ENCODE assay signal across 9 cellular contexts in genomic region chr17:57915532-57915931, GRCh38. TPM values are rescaled to one million over a fixed set of nuclear protein-coding genes. Genes with fewer than 3 reads are reported as not detected.
DNase-seq lines count a peak whose midpoint lies in the region; ATAC-seq and TF ChIP-seq lines count a peak whose summit lies in the region.
"Had no signal": no experiment of that assay in that cellular context is flagged by ENCODE, and none has a peak within 500 bp of the region (broad histone marks: within the 10 kb centered on the region; RNA-seq: fewer than 3 reads in every experiment).

No MANE protein-coding gene starts in this region.

- no peak overlapping the region for H3K4me3 ChIP-seq in esophagus muscularis mucosa
- no peak overlapping the region for H3K4me3 ChIP-seq in muscle layer of duodenum (ENCODE audit: low read depth in 1 of 2, low read length in 2 of 2)
- H3K4me3 ChIP-seq in upper lobe of right lung, result no peak overlapping the region
- H3K4me3 ChIP-seq in brain microvascular endothelial cell (ENCODE audit: low read depth, low read length), result no peak overlapping the region

- TF ChIP-seq POLR2A in esophagus muscularis mucosa (IDR thresholded peaks at IDR 0.05; ENCODE audit: low read depth), result no peak

- in situ Hi-C loops in brain microvascular endothelial cell (cut with HindIII; ENCODE audit: low pct_ligation_motif_present, low sequenced_read_pairs), result no loop called here

- H3K36me3 ChIP-seq in esophagus muscularis mucosa (no peaks in the 10 kb centered on the region), muscle layer of duodenum (ENCODE audit: control insufficient read depth in 1 of 2, insufficient read depth in 2 of 2, low read length in 2 of 2) (no peaks in the 10 kb centered on the region), upper lobe of right lung (no peaks in the 10 kb centered on the region), brain microvascular endothelial cell (replicated peaks) (no peaks in the 10 kb centered on the region)

- 28% methylated on average over 9 of the region's 10 CpGs for WGBS in esophagus muscularis mucosa

- TF ChIP-seq CTCF in esophagus muscularis mucosa (IDR thresholded peaks at IDR 0.05), result no peak
- no peak for TF ChIP-seq CTCF in upper lobe of right lung (IDR thresholded peaks at IDR 0.05)
- no peak for TF ChIP-seq CTCF in brain microvascular endothelial cell (IDR thresholded peaks at IDR 0.05; ENCODE audit: low read depth, low read length, missing control alignments)

- peak overlapping the region; percentile 98 to 100 (median 100) for H3K27ac ChIP-seq in esophagus muscularis mucosa (replicated peaks in 1 of 4)
- peak overlapping the region; percentile 47 for H3K27ac ChIP-seq in muscle layer of duodenum (ENCODE audit: low read length)
- H3K27ac ChIP-seq in upper lobe of right lung, result no peak overlapping the region
- no peak overlapping the region for H3K27ac ChIP-seq in brain microvascular endothelial cell

- H3K27me3 ChIP-seq in esophagus muscularis mucosa (no peaks in the 10 kb centered on the region), muscle layer of duodenum (ENCODE audit: low read depth, low read length) (no peaks in the 10 kb centered on the region), upper lobe of right lung (no peaks in the 10 kb centered on the region), brain microvascular endothelial cell (replicated peaks) (no peaks in the 10 kb centered on the region)

- peaks cover 72 to 100% (median 99%) of the 10 kb centered on the region in 4 donors for H3K4me1 ChIP-seq in esophagus muscularis mucosa
- peaks cover 50 to 77% of the 10 kb centered on the region in 2 donors for H3K4me1 ChIP-seq in muscle layer of duodenum (ENCODE audit: control insufficient read depth in 1 of 2, insufficient read depth in 2 of 2, low read length in 2 of 2)
- peaks cover 45% of the 10 kb centered on the region for H3K4me1 ChIP-seq in upper lobe of right lung

- intact Hi-C loops in esophagus muscularis mucosa (cut with DNase I) (no loop called here), upper lobe of right lung (cut with DNase I) (no loop called here)

- H3K9me3 ChIP-seq in esophagus muscularis mucosa (no peaks in the 10 kb centered on the region), muscle layer of duodenum (ENCODE audit: control insufficient read depth in 1 of 2, low read length in 2 of 2) (no peaks in the 10 kb centered on the region), upper lobe of right lung (no peaks in the 10 kb centered on the region)

- DNase-seq in NCI-H1092 treated with DMSO at 0.1 percent for 48 hours (lab: John Stamatoyannopoulos, UW), result peak; percentile 43
- DNase-seq in NCI-H1092 (lab: John Stamatoyannopoulos, UW), result no peak
- no peak for DNase-seq in esophagus muscularis mucosa (ENCODE audit: extremely low spot score)
- no peak for DNase-seq in upper lobe of right lung
- no peak for DNase-seq in ecto neural progenitor cell (ENCODE audit: low spot score)
- DNase-seq in brain microvascular endothelial cell, result no peak
- DNase-seq: naive B cell had no signal

- ATAC-seq in upper lobe of right lung, result peak; percentile 27
- ATAC-seq in GM19023 (IDR thresholded peaks at IDR 0.05; ENCODE audit: unreplicated experiment), result no peak

- no peak for TF ChIP-seq EP300 in esophagus muscularis mucosa (IDR thresholded peaks at IDR 0.05)

RNA-seq across cellular contexts. Expression of gene CUEDC1, which starts 39.7 kb away (rescaled TPM):
- 10 to 100 TPM; 30.3 to 72.2 (median 51.2) TPM for total RNA-seq in esophagus muscularis mucosa
- total RNA-seq in upper lobe of right lung, result 41.9 TPM

Comparison
In these comparisons a context has a peak if more than half of its experiments do, and no peak if none do; other contexts are left out.
1. H3K27ac ChIP-seq: peak in esophagus muscularis mucosa (4 of 4) and muscle layer of duodenum (single experiment); none in upper lobe of right lung (single experiment) and brain microvascular endothelial cell (single experiment).